ENCODE assay signal across 11 cellular contexts in genomic region chr1:8133190-8133589, GRCh38.
DNase-seq lines count a peak whose midpoint lies in the region; ATAC-seq, FAIRE-seq and TF ChIP-seq lines count a peak whose summit lies in the region.
"Had no signal": no experiment of that assay in that cellular context is flagged by ENCODE, and none has a peak within 500 bp of the region (broad histone marks: within the 10 kb centered on the region; RNA-seq: fewer than 3 reads in every experiment).

No MANE protein-coding gene starts in this region.

- H3K27me3 ChIP-seq in heart left ventricle (no peaks in the 10 kb centered on the region), endothelial cell of umbilical vein (ENCODE audit: control insufficient read depth in 2 of 2, insufficient read depth in 2 of 2, low read length in 2 of 2) (no peaks in the 10 kb centered on the region), left lung (peaks cover 0 to 11% of the 10 kb centered on the region in 2 donors)
- no peaks in the 10 kb centered on the region for H3K27me3 ChIP-seq in effector memory CD4-positive, alpha-beta T cell (replicated peaks; ENCODE audit: control insufficient read depth, insufficient read depth, low read length, poor library complexity, severe bottlenecking)

- H3K36me3 Mint-ChIP-seq in osteocyte (ENCODE audit: unreplicated experiment) = no peaks in the 10 kb centered on the region
- H3K36me3 Mint-ChIP-seq: activated CD4-positive, alpha-beta memory T cell treated with anti-CD3 and anti-CD28 coated beads for 36 hours; activated naive CD8-positive, alpha-beta T cell had no signal

- intact Hi-C loops in heart left ventricle (cut with DNase I) = loop anchor here in 2 of 10 donors (5.0 to 10.0 kb wide), 2 partner anchors 84 to 88 kb away; no protein-coding TSS in a partner anchor
- intact Hi-C loops in Right ventricle myocardium superior (cut with DNase I) = no loop called here
- intact Hi-C loops in endothelial cell of umbilical vein (cut with micrococcal nuclease) = no loop called here
- intact Hi-C loops in left lung (cut with DNase I) = no loop called here

- H3K9me3 ChIP-seq in heart left ventricle (no peaks in the 10 kb centered on the region), endothelial cell of umbilical vein (replicated peaks; ENCODE audit: control insufficient read depth, insufficient read depth, low read length) (no peaks in the 10 kb centered on the region), left lung (no peaks in the 10 kb centered on the region)
- H3K9me3 ChIP-seq in effector memory CD4-positive, alpha-beta T cell (ENCODE audit: control insufficient read depth, low read length) = no peaks in the 10 kb centered on the region

- no peak overlapping the region for H3K4me3 ChIP-seq in heart left ventricle
- H3K4me3 ChIP-seq in endothelial cell of umbilical vein (replicated peaks in 1 of 3; ENCODE audit: insufficient read depth in 1 of 3, low read depth in 1 of 3, low read length in 3 of 3) = no peak overlapping the region
- H3K4me3 ChIP-seq in left lung = no peak overlapping the region
- no peak overlapping the region for H3K4me3 ChIP-seq in effector memory CD4-positive, alpha-beta T cell (ENCODE audit: insufficient read depth, low read depth, low read length, poor library complexity, severe bottlenecking)

- peaks cover 57% of the 10 kb centered on the region for H3K4me1 Mint-ChIP-seq in osteocyte (ENCODE audit: unreplicated experiment)

- WGBS in heart left ventricle, 4 donors = 53 to 80% (median 68%) methylated on average over 5 of the region's 5 CpGs

- H2AFZ ChIP-seq in endothelial cell of umbilical vein (ENCODE audit: low read depth, low read length) = peak overlapping the region; percentile 77

- H3K4me2 ChIP-seq in endothelial cell of umbilical vein (ENCODE audit: insufficient read depth, low read length) = peak overlapping the region; percentile 76

- H4K20me1 ChIP-seq in endothelial cell of umbilical vein (replicated peaks; ENCODE audit: control insufficient read depth, extremely low read depth, insufficient read depth, low read length) = no peaks in the 10 kb centered on the region

- CTCF ChIA-PET in endothelial cell of umbilical vein (lab: Charles Lee) = interaction anchor here (0.7 to 2.0 kb wide), 9 partner anchors 11 to 181 kb away, joined by 3 to 21 read pairs (median 5); no protein-coding TSS in a partner anchor

- H3K9ac ChIP-seq in endothelial cell of umbilical vein (replicated peaks; ENCODE audit: extremely low read depth, insufficient read depth, low read length) = peak overlapping the region; percentile 60

- no TSS peak for BruUV-seq in endothelial cell of umbilical vein (replicated peaks; lab: Mats Ljungman, UMichigan)

- POLR2A ChIA-PET in endothelial cell of umbilical vein (lab: Charles Lee) = interaction anchor here (1.3 to 1.7 kb wide), 2 partner anchors 12 to 36 kb away, joined by 3 to 18 read pairs; no protein-coding TSS in a partner anchor

- H3K27ac ChIP-seq in heart left ventricle (peak overlapping the region; percentile 35 to 92 (median 72)), endothelial cell of umbilical vein (ENCODE audit: insufficient read depth, low read depth, low read length) (peak overlapping the region; percentile 86), left lung (peak overlapping the region in 1 of 2 donors; percentile 61)
- H3K27ac ChIP-seq in effector memory CD4-positive, alpha-beta T cell (ENCODE audit: insufficient read depth, low read length, poor library complexity, severe bottlenecking) = no peak overlapping the region

- H3K27me3 Mint-ChIP-seq in osteocyte (ENCODE audit: unreplicated experiment) = no peaks in the 10 kb centered on the region

- H3K9me1 ChIP-seq in endothelial cell of umbilical vein (replicated peaks; ENCODE audit: control insufficient read depth, extremely low read depth, insufficient read depth, low read length) = no peaks in the 10 kb centered on the region

- H3K27ac Mint-ChIP-seq in osteocyte (ENCODE audit: unreplicated experiment) = peak overlapping the region; percentile 93
- H3K27ac Mint-ChIP-seq: activated CD4-positive, alpha-beta memory T cell treated with anti-CD3 and anti-CD28 coated beads for 36 hours; activated naive CD8-positive, alpha-beta T cell had no signal

- ATAC-seq in heart left ventricle (no peak), Right ventricle myocardium superior (ENCODE audit: poor library complexity) (no peak), GM18498 (IDR thresholded peaks at IDR 0.05; ENCODE audit: unreplicated experiment) (no peak), left lung (no peak), esophagus mucosa (no peak)

- no peak for DNase-seq in heart left ventricle
- DNase-seq in Right ventricle myocardium superior = no peak
- DNase-seq in endothelial cell of umbilical vein (ENCODE audit: low read depth, low spot score) = no peak
- no peak for DNase-seq in osteocyte (ENCODE audit: extremely low spot score, unreplicated experiment)
- DNase-seq in left lung = no peak
- no peak for DNase-seq in effector memory CD4-positive, alpha-beta T cell
- DNase-seq: activated CD4-positive, alpha-beta memory T cell treated with anti-CD3 and anti-CD28 coated beads for 36 hours; NCI-H524 treated with DMSO at 0.1 percent for 48 hours had no signal

- H3K36me3 ChIP-seq in heart left ventricle (no peaks in the 10 kb centered on the region), endothelial cell of umbilical vein (ENCODE audit: control insufficient read depth in 2 of 2, extremely low read depth in 1 of 2, insufficient read depth in 2 of 2, low read length in 2 of 2) (no peaks in the 10 kb centered on the region), left lung (no peaks in the 10 kb centered on the region)
- H3K36me3 ChIP-seq in effector memory CD4-positive, alpha-beta T cell (ENCODE audit: control insufficient read depth, insufficient read depth, low read length) = no peaks in the 10 kb centered on the region

- H3K79me2 ChIP-seq in endothelial cell of umbilical vein (ENCODE audit: control insufficient read depth, insufficient read depth, low read length) = no peaks in the 10 kb centered on the region

- no peaks in the 10 kb centered on the region for H3K9me3 Mint-ChIP-seq in osteocyte (ENCODE audit: unreplicated experiment)
- H3K9me3 Mint-ChIP-seq: activated CD4-positive, alpha-beta memory T cell treated with anti-CD3 and anti-CD28 coated beads for 36 hours had no signal

- dilution Hi-C loops in endothelial cell of umbilical vein (cut with MboI; ENCODE audit: extremely low pct_ligation_motif_present, low sequenced_read_pairs) = no loop called here

- TF ChIP-seq CTCF in heart left ventricle (IDR thresholded peaks at IDR 0.05) (no peak), endothelial cell of umbilical vein (IDR thresholded peaks at IDR 0.05; ENCODE audit: extremely low read depth in 1 of 2, insufficient read depth in 1 of 2, low read depth in 1 of 2, low read length in 2 of 2) (no peak), osteocyte (IDR thresholded peaks at IDR 0.05) (no peak), left lung (IDR thresholded peaks at IDR 0.05) (no peak)

- H3K4me3 Mint-ChIP-seq in osteocyte (ENCODE audit: unreplicated experiment) = peak overlapping the region; percentile 3
- H3K4me3 Mint-ChIP-seq: activated CD4-positive, alpha-beta memory T cell treated with anti-CD3 and anti-CD28 coated beads for 36 hours; activated naive CD8-positive, alpha-beta T cell had no signal

- FAIRE-seq in endothelial cell of umbilical vein (lab: Jason Lieb, UNC) = no peak

- TF ChIP-seq POLR2A in heart left ventricle (IDR thresholded peaks at IDR 0.05) (no peak), endothelial cell of umbilical vein (IDR thresholded peaks at IDR 0.05; ENCODE audit: low read depth, low read length) (no peak)

- H3K4me1 ChIP-seq in heart left ventricle = peaks cover 0 to 35% (median 9%) of the 10 kb centered on the region in 12 donors
- H3K4me1 ChIP-seq in endothelial cell of umbilical vein (ENCODE audit: control insufficient read depth, extremely low read depth, insufficient read depth, low read length) = peaks cover 34% of the 10 kb centered on the region
- H3K4me1 ChIP-seq in left lung = peaks cover 10 to 11% of the 10 kb centered on the region in 2 donors
- H3K4me1 ChIP-seq in effector memory CD4-positive, alpha-beta T cell (ENCODE audit: control insufficient read depth, insufficient read depth, low read length, poor library complexity, severe bottlenecking) = no peaks in the 10 kb centered on the region

TF ChIP-seq in endothelial cell of umbilical vein, 7 proteins besides CTCF, POLR2A, EP300 and RAD21:
- no peak for TF ChIP-seq MYC (IDR thresholded peaks at IDR 0.05; ENCODE audit: low read depth, low read length)
- TF ChIP-seq FOS (IDR thresholded peaks at IDR 0.05; ENCODE audit: borderline replicate concordance, insufficient read depth, low read length) = no peak
- no peak for TF ChIP-seq MAX (IDR thresholded peaks at IDR 0.05; ENCODE audit: insufficient read depth, insufficient read length)
- TF ChIP-seq JUN (IDR thresholded peaks at IDR 0.05; ENCODE audit: borderline replicate concordance, insufficient read depth, insufficient read length, low read depth) = no peak
- TF ChIP-seq EZH2 (IDR thresholded peaks at IDR 0.05; ENCODE audit: borderline replicate concordance, low read depth, low read length, severe bottlenecking) = no peak
- TF ChIP-seq POLR2AphosphoS5 (IDR thresholded peaks at IDR 0.05; ENCODE audit: insufficient read depth, low read depth, low read length) = no peak
- no peak for TF ChIP-seq GATA2 (IDR thresholded peaks at IDR 0.05; ENCODE audit: insufficient read depth, insufficient read length, low read depth, low read length)
TF ChIP-seq in endothelial cell of umbilical vein: peak in this region for 0.
